Comparison of ENCODE assay signal across 8 cellular contexts in the genomic region with DNA sequence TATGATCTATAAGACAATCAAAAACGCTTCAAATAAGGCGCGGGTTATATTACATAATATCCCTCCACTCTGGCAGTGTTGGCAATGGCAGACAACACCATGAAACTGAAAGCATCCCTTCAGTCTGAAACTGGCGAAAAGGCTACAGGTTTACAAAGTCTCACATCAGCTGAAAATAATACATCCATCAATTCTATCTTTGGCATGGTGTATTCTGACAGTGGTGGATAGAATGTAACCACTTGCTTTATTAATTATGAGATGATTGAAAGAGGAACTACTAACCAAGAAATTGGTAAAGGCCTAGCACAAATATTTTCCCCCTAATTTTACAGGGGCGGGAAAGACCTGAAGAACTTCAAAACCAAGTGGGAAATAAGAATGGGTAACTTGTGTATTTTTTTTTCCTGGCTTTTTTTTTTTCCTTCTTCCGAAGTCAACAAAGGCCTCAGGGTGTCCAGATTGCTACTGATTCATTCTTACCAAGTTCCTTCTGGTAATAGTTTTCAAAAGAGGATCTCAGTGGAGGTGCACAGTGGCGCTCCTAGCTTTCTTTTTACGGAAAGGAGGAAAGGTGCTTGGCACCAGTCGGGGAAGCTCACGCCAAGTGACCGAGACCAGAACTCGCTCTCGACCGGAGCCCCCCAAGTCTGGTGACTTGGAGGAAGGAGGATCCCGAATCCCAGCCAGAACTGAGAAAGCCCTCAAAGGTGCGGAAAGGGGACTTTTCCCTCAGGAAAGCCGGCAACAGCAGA. TPM values are rescaled to one million over a fixed set of nuclear protein-coding genes. Genes with fewer than 3 reads are reported as not detected.
A peak's percentile ranks its signal among the peaks of the same experiment; 100 is the strongest.
DNase-seq lines count a peak whose midpoint lies in the region; ATAC-seq and TF ChIP-seq lines count a peak whose summit lies in the region.

No MANE protein-coding gene starts in this region.

- no peak for TF ChIP-seq POLR2A in heart left ventricle (IDR thresholded peaks at IDR 0.05)

- peak overlapping the region; percentile 54 to 98 (median 82) for H3K4me3 ChIP-seq in heart left ventricle

- H3K9me3 ChIP-seq in ES-I3 (ENCODE audit: control insufficient read depth, insufficient read depth, low read length), result no peaks in the 10 kb centered on the region
- H3K9me3 ChIP-seq in heart left ventricle, result no peaks in the 10 kb centered on the region

- no peaks in the 10 kb centered on the region for H3K27me3 ChIP-seq in heart left ventricle

- H3K4me1 Mint-ChIP-seq in IgD-negative memory B cell, result peaks cover 41 to 59% (median 47%) of the 10 kb centered on the region in 3 donors
- peaks cover 66% of the 10 kb centered on the region for H3K4me1 Mint-ChIP-seq in activated T-helper 1 cell treated with anti-CD3 and anti-CD28 coated beads, Interleukin-12 subunit alpha, Interleukin-12 subunit beta, Interleukin-2, Interleukin-4 antibody, amounts not matched to agents 30 ng/mL and 10 ng/mL and 1 ng/mL, durations not matched to agents 14 hours and 24 hours and 36 hours (ENCODE audit: low read depth)

- DNase-seq in activated T-helper 1 cell treated with anti-CD3 and anti-CD28 coated beads, Interleukin-12 subunit alpha, Interleukin-12 subunit beta, Interleukin-2, Interleukin-4 antibody, amounts not matched to agents 30 ng/mL and 10 ng/mL and 1 ng/mL, durations not matched to agents 14 hours and 24 hours and 36 hours (ENCODE audit: low spot score), result no peak
- DNase-seq in heart left ventricle, result no peak
- DNase-seq in renal cortical epithelial cell (ENCODE audit: low read depth), result peak; percentile 62
- no peak for DNase-seq in COLO668 (lab: John Stamatoyannopoulos, UW; ENCODE audit: unreplicated experiment)

- H3K36me3 Mint-ChIP-seq in IgD-negative memory B cell, result peaks cover 4% of the 10 kb centered on the region
- peaks cover 25% of the 10 kb centered on the region for H3K36me3 Mint-ChIP-seq in activated T-helper 1 cell treated with anti-CD3 and anti-CD28 coated beads, Interleukin-12 subunit alpha, Interleukin-12 subunit beta, Interleukin-2, Interleukin-4 antibody, amounts not matched to agents 30 ng/mL and 10 ng/mL and 1 ng/mL, durations not matched to agents 14 hours and 24 hours and 36 hours (ENCODE audit: low read depth)

- WGBS in heart left ventricle, 4 donors, result 16 to 19% (median 17%) methylated on average over 17 of the region's 17 CpGs

- no peaks in the 10 kb centered on the region for H3K27me3 Mint-ChIP-seq in IgD-negative memory B cell
- H3K27me3 Mint-ChIP-seq in activated T-helper 1 cell treated with anti-CD3 and anti-CD28 coated beads, Interleukin-12 subunit alpha, Interleukin-12 subunit beta, Interleukin-2, Interleukin-4 antibody, amounts not matched to agents 30 ng/mL and 10 ng/mL and 1 ng/mL, durations not matched to agents 14 hours and 24 hours and 36 hours (ENCODE audit: insufficient read depth), result no peaks in the 10 kb centered on the region

- H3K27ac Mint-ChIP-seq in IgD-negative memory B cell, result peak overlapping the region; percentile 54 to 98 (median 94)
- H3K27ac Mint-ChIP-seq in activated T-helper 1 cell treated with anti-CD3 and anti-CD28 coated beads, Interleukin-12 subunit alpha, Interleukin-12 subunit beta, Interleukin-2, Interleukin-4 antibody, amounts not matched to agents 30 ng/mL and 10 ng/mL and 1 ng/mL, durations not matched to agents 14 hours and 24 hours and 36 hours, result peak overlapping the region; percentile 78

- peak overlapping the region in 11 of 12 donors; percentile 71 to 92 (median 84) for H3K27ac ChIP-seq in heart left ventricle

- H3K36me3 ChIP-seq in ES-I3 (ENCODE audit: insufficient read depth, low read length) (peaks cover 3% of the 10 kb centered on the region; the same call in 1 of the 2 replicates), heart left ventricle (peaks cover 0 to 6% (median 0%) of the 10 kb centered on the region in 9 donors)

- TF ChIP-seq CTCF in heart left ventricle (IDR thresholded peaks at IDR 0.05), result no peak

- intact Hi-C loops in activated T-helper 1 cell treated with anti-CD3 and anti-CD28 coated beads, Interleukin-12 subunit alpha, Interleukin-12 subunit beta, Interleukin-2, Interleukin-4 antibody, amounts not matched to agents 30 ng/mL and 10 ng/mL and 1 ng/mL, durations not matched to agents 14 hours and 24 hours and 36 hours (cut with micrococcal nuclease), result loop anchor here (2.0 kb wide), 3 partner anchors 15 to 211 kb away; no protein-coding TSS in a partner anchor
- intact Hi-C loops in heart left ventricle (cut with DNase I), result no loop called here

- H3K9ac ChIP-seq in ES-I3 (ENCODE audit: low read depth, low read length), result peak overlapping the region; percentile 98

- H3K9me3 Mint-ChIP-seq in IgD-negative memory B cell, result peaks cover 0 to 2% (median 0%) of the 10 kb centered on the region in 3 donors
- H3K9me3 Mint-ChIP-seq in activated T-helper 1 cell treated with anti-CD3 and anti-CD28 coated beads, Interleukin-12 subunit alpha, Interleukin-12 subunit beta, Interleukin-2, Interleukin-4 antibody, amounts not matched to agents 30 ng/mL and 10 ng/mL and 1 ng/mL, durations not matched to agents 14 hours and 24 hours and 36 hours, result peaks cover 5% of the 10 kb centered on the region

- peaks cover 4% of the 10 kb centered on the region; the same call in 1 of the 2 replicates for H3K4me1 ChIP-seq in ES-I3 (ENCODE audit: insufficient read depth, low read length)
- peaks cover 0 to 26% (median 14%) of the 10 kb centered on the region in 12 donors for H3K4me1 ChIP-seq in heart left ventricle

- peak overlapping the region; percentile 88 to 98 (median 93) for H3K4me3 Mint-ChIP-seq in IgD-negative memory B cell
- H3K4me3 Mint-ChIP-seq in activated T-helper 1 cell treated with anti-CD3 and anti-CD28 coated beads, Interleukin-12 subunit alpha, Interleukin-12 subunit beta, Interleukin-2, Interleukin-4 antibody, amounts not matched to agents 30 ng/mL and 10 ng/mL and 1 ng/mL, durations not matched to agents 14 hours and 24 hours and 36 hours, result peak overlapping the region; percentile 99

- peak; percentile 6 for ATAC-seq in GM19397 (IDR thresholded peaks at IDR 0.05; ENCODE audit: unreplicated experiment)
- ATAC-seq in heart left ventricle, result peak in 2 of 4 donors; percentile 12 to 31
- no peak for ATAC-seq in HG03280 (IDR thresholded peaks at IDR 0.05; ENCODE audit: unreplicated experiment)

RNA-seq across cellular contexts. Expression of a gene that starts 0.7 kb away (rescaled TPM):
- 29.3 TPM for polyA plus RNA-seq in IgD-negative memory B cell
- total RNA-seq in activated T-helper 1 cell treated with anti-CD3 and anti-CD28 coated beads, Interleukin-12 subunit alpha, Interleukin-12 subunit beta, Interleukin-2, Interleukin-4 antibody, amounts not matched to agents 30 ng/mL and 10 ng/mL and 1 ng/mL, durations not matched to agents 14 hours and 24 hours and 36 hours, result 78.2 and 78.5 TPM in 2 replicates
- total RNA-seq in heart left ventricle, result 10 to 100 TPM; 15.2 to 35.3 (median 20.4) TPM
- 10 to 100 TPM in 1 of 2 donors, 1 to 10 TPM in 1; 3.1 to 17.2 TPM for polyA plus RNA-seq in heart left ventricle
- 230 and 342 TPM in 2 replicates for total RNA-seq in renal cortical epithelial cell

RNA-seq across cellular contexts. Expression of a gene that starts 53.9 kb away (rescaled TPM):
- polyA plus RNA-seq in IgD-negative memory B cell (not detected), heart left ventricle (not detected)
- total RNA-seq in activated T-helper 1 cell treated with anti-CD3 and anti-CD28 coated beads, Interleukin-12 subunit alpha, Interleukin-12 subunit beta, Interleukin-2, Interleukin-4 antibody, amounts not matched to agents 30 ng/mL and 10 ng/mL and 1 ng/mL, durations not matched to agents 14 hours and 24 hours and 36 hours, result not detected in 2 replicates
- total RNA-seq in heart left ventricle (not detected), renal cortical epithelial cell (not detected in 2 replicates)
